Comparison of ENCODE assay signal across 8 cellular contexts in the genomic region with DNA sequence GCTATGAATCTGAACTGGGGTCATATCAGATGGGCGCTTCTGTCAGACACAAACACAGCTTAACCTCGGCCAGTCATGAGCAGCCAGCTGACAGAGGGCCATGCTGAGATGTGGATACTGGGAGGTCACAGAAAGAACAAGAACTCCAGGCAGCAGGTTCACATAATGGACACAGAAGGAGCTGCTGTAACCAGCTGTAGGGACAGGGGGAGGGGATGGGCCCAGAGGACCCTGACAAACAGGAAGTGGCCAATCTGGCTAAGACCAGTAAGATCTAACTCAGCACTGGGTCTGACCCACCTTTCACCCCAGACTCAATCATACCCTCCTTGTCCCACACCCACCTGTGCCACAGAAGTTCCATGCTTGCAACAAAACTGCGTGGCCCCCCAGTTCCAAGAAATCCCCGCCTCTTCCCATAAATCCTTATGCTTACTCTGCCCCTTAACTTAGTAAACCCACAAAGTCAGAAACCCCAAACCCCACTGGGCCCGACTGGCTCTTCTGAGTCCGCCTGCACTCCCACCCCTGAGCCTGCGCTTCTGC. TPM values are rescaled to one million over a fixed set of nuclear protein-coding genes. Genes with fewer than 3 reads are reported as not detected.
DNase-seq lines count a peak whose midpoint lies in the region; ATAC-seq and TF ChIP-seq lines count a peak whose summit lies in the region.

No MANE protein-coding gene starts in this region.

- no TSS peak for BruUV-seq in mammary epithelial cell (replicated peaks; lab: Mats Ljungman, UMichigan)

- no peak for TF ChIP-seq CTCF in GM10248 (IDR thresholded peaks at IDR 0.05; ENCODE audit: control extremely low read depth, extremely low read depth, low read depth, missing control alignments)
- TF ChIP-seq CTCF in endodermal cell (conservative IDR thresholded peaks at IDR 0.05) = no peak
- TF ChIP-seq CTCF in osteocyte (IDR thresholded peaks at IDR 0.05) = no peak
- TF ChIP-seq CTCF in mammary epithelial cell (conservative IDR thresholded peaks at IDR 0.05 in 1 of 2, IDR thresholded peaks at IDR 0.05 in 1 of 2; ENCODE audit: extremely low read depth in 1 of 2, insufficient read depth in 1 of 2, low read depth in 1 of 2, low read length in 2 of 2) = no peak

- DNase-seq in GM10248 (ENCODE audit: extremely low spot score) = peak; percentile 32
- DNase-seq in NCI-H146 (lab: John Stamatoyannopoulos, UW) = peak; percentile 40
- DNase-seq in endodermal cell = peak; percentile 61
- DNase-seq in osteocyte (ENCODE audit: extremely low spot score, unreplicated experiment) = no peak
- DNase-seq in ACHN = no peak
- no peak for DNase-seq in putamen (ENCODE audit: low spot score)
- DNase-seq in mammary epithelial cell = no peak

- no peak overlapping the region for H3K4me2 ChIP-seq in mammary epithelial cell (ENCODE audit: insufficient read depth, low read depth, low read length)

- H3K27ac Mint-ChIP-seq in endodermal cell = peak overlapping the region; percentile 86
- peak overlapping the region; percentile 85 for H3K27ac Mint-ChIP-seq in osteocyte (ENCODE audit: unreplicated experiment)

- H3K4me3 ChIP-seq in endodermal cell (ENCODE audit: low read length) = no peak overlapping the region
- H3K4me3 ChIP-seq in mammary epithelial cell (replicated peaks in 1 of 3; ENCODE audit: insufficient read depth in 1 of 3, low read depth in 2 of 3, low read length in 3 of 3) = no peak overlapping the region

- H3K36me3 Mint-ChIP-seq in endodermal cell (ENCODE audit: low read depth) (no peaks in the 10 kb centered on the region), osteocyte (ENCODE audit: unreplicated experiment) (no peaks in the 10 kb centered on the region)

- H3K4me1 ChIP-seq in endodermal cell (ENCODE audit: control insufficient read depth, insufficient read depth, low read length) = peaks cover 6% of the 10 kb centered on the region
- H3K4me1 ChIP-seq in mammary epithelial cell (ENCODE audit: insufficient read depth, low read length) = no peaks in the 10 kb centered on the region

- H3K4me3 Mint-ChIP-seq in endodermal cell = peak overlapping the region; percentile 37
- H3K4me3 Mint-ChIP-seq in osteocyte (ENCODE audit: unreplicated experiment) = no peak overlapping the region

- H2AFZ ChIP-seq in mammary epithelial cell (ENCODE audit: low read depth, low read length) = no peak overlapping the region

- H3K4me1 Mint-ChIP-seq in endodermal cell = peaks cover 21% of the 10 kb centered on the region
- H3K4me1 Mint-ChIP-seq in osteocyte (ENCODE audit: unreplicated experiment) = peaks cover 37% of the 10 kb centered on the region

- CTCF ChIA-PET in GM10248 (lab: Yijun Ruan, JAX) (interaction anchor here (1.2 to 1.7 kb wide), 5 partner anchors 11 to 89 kb away, joined by 3 to 7 read pairs (median 4); a partner anchor contains a TSS), mammary epithelial cell (lab: Charles Lee; ENCODE audit: low non-redundant PET) (no interaction called here)

- H4K20me1 ChIP-seq in mammary epithelial cell (ENCODE audit: insufficient read depth, low read length) = no peaks in the 10 kb centered on the region

- H3K9me3 Mint-ChIP-seq in endodermal cell (no peaks in the 10 kb centered on the region), osteocyte (ENCODE audit: unreplicated experiment) (no peaks in the 10 kb centered on the region)

- no peaks in the 10 kb centered on the region for H3K79me2 ChIP-seq in mammary epithelial cell (ENCODE audit: insufficient read depth, low read length)

- H3K9me3 ChIP-seq in endodermal cell (ENCODE audit: control insufficient read depth, low read length) (no peaks in the 10 kb centered on the region), mammary epithelial cell (replicated peaks; ENCODE audit: insufficient read depth, low read length) (no peaks in the 10 kb centered on the region)

- POLR2A ChIA-PET in GM10248 (lab: Yijun Ruan, JAX) = no interaction called here

- 86 to 88% methylated on average over 6 to 7 of the region's 7 CpGs for WGBS in endodermal cell (ENCODE audit: insufficient coverage in 1 of 2, insufficient read length in 1 of 2), 2 experiments
- 73% methylated on average over 6 of the region's 7 CpGs for WGBS in mammary epithelial cell (ENCODE audit: low coverage, missing lambda C conversion rate)

- no peaks in the 10 kb centered on the region for H3K27me3 ChIP-seq in endodermal cell (ENCODE audit: control insufficient read depth, insufficient read depth, low read length, poor library complexity, severe bottlenecking)
- H3K27me3 ChIP-seq in mammary epithelial cell (ENCODE audit: insufficient read depth, low read length) = no peaks in the 10 kb centered on the region

- H3K27ac ChIP-seq in endodermal cell (ENCODE audit: low read depth, low read length) (peak overlapping the region; percentile 25), mammary epithelial cell (ENCODE audit: insufficient read depth, low read depth, low read length) (no peak overlapping the region)

- H3K27me3 Mint-ChIP-seq in endodermal cell (ENCODE audit: insufficient read depth) = peaks cover 2% of the 10 kb centered on the region
- H3K27me3 Mint-ChIP-seq in osteocyte (ENCODE audit: unreplicated experiment) = peaks cover 4% of the 10 kb centered on the region

- intact Hi-C loops in mammary epithelial cell (cut with micrococcal nuclease) = no loop called here

- no peak for ATAC-seq in HG03095 (IDR thresholded peaks at IDR 0.05; ENCODE audit: unreplicated experiment)

- in situ Hi-C loops in ACHN (cut with HindIII; ENCODE audit: low pct_ligation_motif_present, low pct_unique_long_range_greater_than_20kb, low sequenced_read_pairs) = no loop called here
- in situ Hi-C loops in mammary epithelial cell (cut with MboI; ENCODE audit: low sequenced_read_pairs in 2 of 2) = loop anchor here in 1 of 2 donors (25.0 kb wide), 1 partner anchor 290 kb away; a partner anchor contains a TSS

- H3K36me3 ChIP-seq in endodermal cell (ENCODE audit: control insufficient read depth, insufficient read depth, low read length) = no peaks in the 10 kb centered on the region
- H3K36me3 ChIP-seq in mammary epithelial cell (ENCODE audit: insufficient read depth, low read length) = no peaks in the 10 kb centered on the region

- dilution Hi-C loops in mammary epithelial cell (cut with HindIII; ENCODE audit: low sequenced_read_pairs) = no loop called here

- H3K9ac ChIP-seq in endodermal cell (ENCODE audit: extremely low read depth, low read length, poor library complexity, severe bottlenecking) (no peak overlapping the region), mammary epithelial cell (ENCODE audit: insufficient read depth, low read length) (no peak overlapping the region)

RNA-seq across cellular contexts. Expression of a gene that starts 3.9 kb away (rescaled TPM):
- total RNA-seq in endodermal cell (not detected), osteocyte (0.13 TPM in 1 of 2 replicates, not detected in the other), mammary epithelial cell (under 1 TPM in 1 of 2 donors, not detected in 1; 0.26 TPM)
- polyA plus RNA-seq in endodermal cell (2013, experiment 1 of 2) = 0.07 TPM
- polyA plus RNA-seq in endodermal cell (2013, experiment 2 of 2) = 0.17 TPM
- polyA plus RNA-seq in mammary epithelial cell = not detected
- polyA minus RNA-seq in mammary epithelial cell = not detected

RNA-seq across cellular contexts. Expression of a gene that starts 37.1 kb away (rescaled TPM):
- total RNA-seq in endodermal cell (1 to 10 TPM in 1 of 2 donors, under 1 TPM in 1; 0.46 to 1.1 TPM), osteocyte (10.1 and 10.8 TPM in 2 replicates), mammary epithelial cell (1 to 10 TPM in 1 of 2 donors, under 1 TPM in 1; 0.83 to 1.6 TPM)
- polyA plus RNA-seq in endodermal cell (2013, experiment 1 of 2) = 0.36 TPM
- 0.46 TPM for polyA plus RNA-seq in endodermal cell (2013, experiment 2 of 2)
- polyA plus RNA-seq in mammary epithelial cell = 2.2 TPM
- not detected for polyA minus RNA-seq in mammary epithelial cell

RNA-seq across cellular contexts. Expression of a gene that starts 41.7 kb away (rescaled TPM):
- 1 to 10 TPM; 2.1 to 7.9 TPM for total RNA-seq in endodermal cell
- polyA plus RNA-seq in endodermal cell (2013, experiment 1 of 2) = 7.4 TPM
- 7.3 TPM for polyA plus RNA-seq in endodermal cell (2013, experiment 2 of 2)
- 53.5 and 59.9 TPM in 2 replicates for total RNA-seq in osteocyte
- total RNA-seq in mammary epithelial cell = 10 to 100 TPM; 16.8 to 24.3 TPM
- polyA plus RNA-seq in mammary epithelial cell = 9.5 TPM
- polyA minus RNA-seq in mammary epithelial cell = 36.0 TPM

RNA-seq across cellular contexts. Expression of a gene that starts 55.3 kb away (rescaled TPM):
- total RNA-seq in endodermal cell (under 1 TPM; 0.11 to 0.22 TPM), osteocyte (16.2 and 19.5 TPM in 2 replicates), mammary epithelial cell (1 to 10 TPM in 1 of 2 donors, under 1 TPM in 1; 0.26 to 1.2 TPM)
- polyA plus RNA-seq in endodermal cell (2013, experiment 1 of 2) = not detected
- polyA plus RNA-seq in endodermal cell (2013, experiment 2 of 2) = not detected
- polyA plus RNA-seq in mammary epithelial cell = 0.34 TPM
- polyA minus RNA-seq in mammary epithelial cell = not detected

Comparison
In these comparisons a context has a peak if more than half of its experiments do, and no peak if none do; other contexts are left out.
1. DNase-seq: peak in GM10248 (single experiment), NCI-H146 (single experiment) and endodermal cell (single experiment); none in osteocyte (single experiment), ACHN (single experiment), putamen (single experiment) and mammary epithelial cell (single experiment).